Comparison of ENCODE assay signal across 18 cellular contexts in genomic region chr4:161987611-161988010, GRCh38.
"Had no signal": no experiment of that assay in that cellular context is flagged by ENCODE, and none has a peak within 500 bp of the region (broad histone marks: within the 10 kb centered on the region; RNA-seq: fewer than 3 reads in every experiment).

No MANE protein-coding gene starts in this region.

- DNase-seq: dermis blood vessel endothelial cell; dorsolateral prefrontal cortex; effector CD4-positive, alpha-beta T cell; effector memory CD4-positive, alpha-beta T cell; heart left ventricle; hypothalamus; left cardiac atrium; left lung; left ventricle myocardium superior; lower lobe of right lung; mesenchymal stem cell; midbrain; naive thymus-derived CD4-positive, alpha-beta T cell; natural killer cell had no signal

- ATAC-seq: foreskin keratinocyte; gastroesophageal sphincter; heart left ventricle; left cardiac atrium; left lung; left ventricle myocardium superior; lower lobe of right lung; naive thymus-derived CD4-positive, alpha-beta T cell; natural killer cell had no signal

- H3K4me3 ChIP-seq: dorsolateral prefrontal cortex, esophagus muscularis mucosa, gastroesophageal sphincter, heart left ventricle, hepatocyte, left lung, lower lobe of right lung had no signal

- H3K79me2 ChIP-seq: hepatocyte had no signal

- H3K4me1 Mint-ChIP-seq: naive thymus-derived CD4-positive, alpha-beta T cell; natural killer cell had no signal

- H3K27me3 Mint-ChIP-seq: naive thymus-derived CD4-positive, alpha-beta T cell had no signal

- H3K27ac Mint-ChIP-seq: naive thymus-derived CD4-positive, alpha-beta T cell; natural killer cell had no signal

- H3K4me3 Mint-ChIP-seq: naive thymus-derived CD4-positive, alpha-beta T cell; natural killer cell had no signal

- H2AFZ ChIP-seq: hepatocyte had no signal

- H3K9me3 ChIP-seq: esophagus muscularis mucosa, gastroesophageal sphincter, heart left ventricle, left lung, lower lobe of right lung had no signal

- H3K27ac ChIP-seq: dorsolateral prefrontal cortex, esophagus muscularis mucosa, foreskin keratinocyte, gastroesophageal sphincter, heart left ventricle, hepatocyte, left lung, lower lobe of right lung had no signal

- H3K4me2 ChIP-seq: hepatocyte had no signal

- H3K36me3 ChIP-seq: esophagus muscularis mucosa, gastroesophageal sphincter, heart left ventricle, left lung, lower lobe of right lung had no signal

- H3K4me1 ChIP-seq: esophagus muscularis mucosa, gastroesophageal sphincter, heart left ventricle, left lung, lower lobe of right lung had no signal

- H3K27me3 ChIP-seq: dorsolateral prefrontal cortex, esophagus muscularis mucosa, foreskin keratinocyte, gastroesophageal sphincter, heart left ventricle, hepatocyte, left lung had no signal
